Comparison of ENCODE assay signal across 1 cellular context in the genomic region with DNA sequence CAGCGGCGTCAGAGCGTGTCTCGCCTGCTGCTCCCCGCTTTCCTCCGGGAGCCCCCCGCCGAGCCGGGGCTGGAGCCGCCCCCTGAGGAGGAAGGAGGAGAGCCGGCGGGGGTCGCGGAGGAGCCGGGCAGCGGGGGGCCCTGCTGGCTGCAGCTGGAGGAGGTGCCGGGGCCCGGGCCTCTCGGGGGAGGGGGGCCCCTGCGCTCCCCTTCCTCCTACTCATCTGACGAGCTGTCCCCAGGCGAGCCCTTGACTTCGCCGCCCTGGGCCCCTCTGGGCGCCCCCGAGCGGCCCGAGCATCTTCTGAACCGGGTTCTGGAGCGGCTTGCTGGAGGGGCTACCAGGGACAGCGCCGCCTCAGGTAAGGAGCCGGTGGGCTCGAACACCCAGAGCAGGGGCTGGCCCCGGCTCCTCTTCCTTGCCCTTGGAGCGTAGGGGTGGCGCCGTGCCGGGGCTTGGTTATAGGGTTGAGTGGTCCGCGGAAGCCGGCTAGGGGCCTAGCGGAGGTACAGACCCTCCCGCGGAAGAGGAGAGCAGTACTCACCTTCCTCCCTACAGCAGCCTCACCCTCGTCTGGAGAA.
TF ChIP-seq lines count a peak whose summit lies in the region.

No MANE protein-coding gene starts in this region.

TF ChIP-seq in HCT116, 20 proteins besides CTCF, POLR2A, EP300 and RAD21 (continued from another document):
- TF ChIP-seq, protein P1, sequence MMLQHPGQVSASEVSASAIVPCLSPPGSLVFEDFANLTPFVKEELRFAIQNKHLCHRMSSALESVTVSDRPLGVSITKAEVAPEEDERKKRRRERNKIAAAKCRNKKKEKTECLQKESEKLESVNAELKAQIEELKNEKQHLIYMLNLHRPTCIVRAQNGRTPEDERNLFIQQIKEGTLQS (IDR thresholded peaks at IDR 0.05), result no peak
- TF ChIP-seq, protein P2, sequence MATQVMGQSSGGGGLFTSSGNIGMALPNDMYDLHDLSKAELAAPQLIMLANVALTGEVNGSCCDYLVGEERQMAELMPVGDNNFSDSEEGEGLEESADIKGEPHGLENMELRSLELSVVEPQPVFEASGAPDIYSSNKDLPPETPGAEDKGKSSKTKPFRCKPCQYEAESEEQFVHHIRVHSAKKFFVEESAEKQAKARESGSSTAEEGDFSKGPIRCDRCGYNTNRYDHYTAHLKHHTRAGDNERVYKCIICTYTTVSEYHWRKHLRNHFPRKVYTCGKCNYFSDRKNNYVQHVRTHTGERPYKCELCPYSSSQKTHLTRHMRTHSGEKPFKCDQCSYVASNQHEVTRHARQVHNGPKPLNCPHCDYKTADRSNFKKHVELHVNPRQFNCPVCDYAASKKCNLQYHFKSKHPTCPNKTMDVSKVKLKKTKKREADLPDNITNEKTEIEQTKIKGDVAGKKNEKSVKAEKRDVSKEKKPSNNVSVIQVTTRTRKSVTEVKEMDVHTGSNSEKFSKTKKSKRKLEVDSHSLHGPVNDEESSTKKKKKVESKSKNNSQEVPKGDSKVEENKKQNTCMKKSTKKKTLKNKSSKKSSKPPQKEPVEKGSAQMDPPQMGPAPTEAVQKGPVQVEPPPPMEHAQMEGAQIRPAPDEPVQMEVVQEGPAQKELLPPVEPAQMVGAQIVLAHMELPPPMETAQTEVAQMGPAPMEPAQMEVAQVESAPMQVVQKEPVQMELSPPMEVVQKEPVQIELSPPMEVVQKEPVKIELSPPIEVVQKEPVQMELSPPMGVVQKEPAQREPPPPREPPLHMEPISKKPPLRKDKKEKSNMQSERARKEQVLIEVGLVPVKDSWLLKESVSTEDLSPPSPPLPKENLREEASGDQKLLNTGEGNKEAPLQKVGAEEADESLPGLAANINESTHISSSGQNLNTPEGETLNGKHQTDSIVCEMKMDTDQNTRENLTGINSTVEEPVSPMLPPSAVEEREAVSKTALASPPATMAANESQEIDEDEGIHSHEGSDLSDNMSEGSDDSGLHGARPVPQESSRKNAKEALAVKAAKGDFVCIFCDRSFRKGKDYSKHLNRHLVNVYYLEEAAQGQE (IDR thresholded peaks at IDR 0.05; ENCODE audit: low read depth), result no peak
- no peak for TF ChIP-seq CEBPB (IDR thresholded peaks at IDR 0.05; ENCODE audit: low read depth)
- no peak for TF ChIP-seq ZFX (IDR thresholded peaks at IDR 0.05)
- TF ChIP-seq YY1 (IDR thresholded peaks at IDR 0.05; ENCODE audit: extremely low read depth, insufficient replicate concordance, low read depth, low read length), result no peak
- TF ChIP-seq JUND (IDR thresholded peaks at IDR 0.05), result no peak
- TF ChIP-seq, protein P3, sequence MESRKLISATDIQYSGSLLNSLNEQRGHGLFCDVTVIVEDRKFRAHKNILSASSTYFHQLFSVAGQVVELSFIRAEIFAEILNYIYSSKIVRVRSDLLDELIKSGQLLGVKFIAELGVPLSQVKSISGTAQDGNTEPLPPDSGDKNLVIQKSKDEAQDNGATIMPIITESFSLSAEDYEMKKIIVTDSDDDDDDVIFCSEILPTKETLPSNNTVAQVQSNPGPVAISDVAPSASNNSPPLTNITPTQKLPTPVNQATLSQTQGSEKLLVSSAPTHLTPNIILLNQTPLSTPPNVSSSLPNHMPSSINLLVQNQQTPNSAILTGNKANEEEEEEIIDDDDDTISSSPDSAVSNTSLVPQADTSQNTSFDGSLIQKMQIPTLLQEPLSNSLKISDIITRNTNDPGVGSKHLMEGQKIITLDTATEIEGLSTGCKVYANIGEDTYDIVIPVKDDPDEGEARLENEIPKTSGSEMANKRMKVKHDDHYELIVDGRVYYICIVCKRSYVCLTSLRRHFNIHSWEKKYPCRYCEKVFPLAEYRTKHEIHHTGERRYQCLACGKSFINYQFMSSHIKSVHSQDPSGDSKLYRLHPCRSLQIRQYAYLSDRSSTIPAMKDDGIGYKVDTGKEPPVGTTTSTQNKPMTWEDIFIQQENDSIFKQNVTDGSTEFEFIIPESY (IDR thresholded peaks at IDR 0.05; ENCODE audit: extremely low read depth, insufficient replicate concordance, low read length), result no peak
- TF ChIP-seq CBX3 (IDR thresholded peaks at IDR 0.05; ENCODE audit: low read depth), result no peak
- TF ChIP-seq SRF (IDR thresholded peaks at IDR 0.05; ENCODE audit: low read depth), result no peak
- TF ChIP-seq EGR1 (IDR thresholded peaks at IDR 0.05; ENCODE audit: low read depth), result no peak
